ENCODE assay signal across 20 cellular contexts in the genomic region with DNA sequence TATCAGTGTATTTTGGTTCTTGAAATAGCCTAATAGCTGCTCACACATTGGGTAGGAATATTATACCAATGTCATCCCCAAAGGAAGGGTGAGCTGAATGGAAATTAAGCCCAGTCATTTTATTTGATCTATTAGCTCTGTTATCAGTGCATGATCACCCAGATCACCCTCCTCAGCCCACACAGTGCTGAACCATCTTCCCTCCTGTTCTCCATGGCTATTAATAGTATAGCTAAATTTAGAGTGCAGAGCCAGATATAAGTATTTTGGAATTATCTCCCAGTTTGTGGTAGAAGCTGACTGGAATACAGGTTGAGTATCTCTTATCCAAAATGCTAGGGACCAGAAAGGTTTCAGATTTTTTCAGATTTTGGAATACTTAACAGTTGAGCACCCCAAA. TPM values are rescaled to one million over a fixed set of nuclear protein-coding genes. Genes with fewer than 3 reads are reported as not detected.
A peak's percentile ranks its signal among the peaks of the same experiment; 100 is the strongest.
DNase-seq lines count a peak whose midpoint lies in the region; ATAC-seq, FAIRE-seq and TF ChIP-seq lines count a peak whose summit lies in the region.
"Had no signal": no experiment of that assay in that cellular context is flagged by ENCODE, and none has a peak within 500 bp of the region (broad histone marks: within the 10 kb centered on the region; RNA-seq: fewer than 3 reads in every experiment).

No MANE protein-coding gene starts in this region.

- H3K4me2 ChIP-seq in astrocyte (ENCODE audit: low read length) = peak overlapping the region; percentile 24
- H3K4me2 ChIP-seq: KMS-11 had no signal

- no peak overlapping the region for H3K4me3 ChIP-seq in astrocyte (ENCODE audit: insufficient read depth, low read depth, low read length)

- no peaks in the 10 kb centered on the region for H3K9me3 ChIP-seq in astrocyte (ENCODE audit: insufficient read depth, low read depth, low read length)

- peaks cover 18% of the 10 kb centered on the region for H3K36me3 ChIP-seq in astrocyte (ENCODE audit: insufficient read depth, low read length)

- no peaks in the 10 kb centered on the region for H3K79me2 ChIP-seq in astrocyte (ENCODE audit: insufficient read depth, low read length)

- H3K4me1 ChIP-seq in astrocyte (ENCODE audit: insufficient read depth, low read length) = peaks cover 16% of the 10 kb centered on the region

- TF ChIP-seq CTCF in astrocyte (IDR thresholded peaks at IDR 0.05; ENCODE audit: insufficient read depth, low read depth, low read length) = no peak

- H3K27ac Mint-ChIP-seq in activated T-cell treated with anti-CD3 and anti-CD28 coated beads, Interleukin-2, amount 50 U/mL, for 24 hours = peak overlapping the region; percentile 11
- no peak overlapping the region for H3K27ac Mint-ChIP-seq in activated T-cell treated with anti-CD3 and anti-CD28 coated beads, Interleukin-2, amount 50 U/mL, for 72 hours
- H3K27ac Mint-ChIP-seq in astrocyte (ENCODE audit: unreplicated experiment) = no peak overlapping the region

- H3K4me3 Mint-ChIP-seq in activated T-cell treated with anti-CD3 and anti-CD28 coated beads, Interleukin-2, amount 50 U/mL, for 24 hours = no peak overlapping the region
- no peak overlapping the region for H3K4me3 Mint-ChIP-seq in activated T-cell treated with anti-CD3 and anti-CD28 coated beads, Interleukin-2, amount 50 U/mL, for 72 hours
- H3K4me3 Mint-ChIP-seq in astrocyte (ENCODE audit: unreplicated experiment) = no peak overlapping the region

- H3K4me1 Mint-ChIP-seq in activated T-cell treated with anti-CD3 and anti-CD28 coated beads, Interleukin-2, amount 50 U/mL, for 24 hours (ENCODE audit: low read depth) = peaks cover 10% of the 10 kb centered on the region
- peaks cover 4% of the 10 kb centered on the region for H3K4me1 Mint-ChIP-seq in activated T-cell treated with anti-CD3 and anti-CD28 coated beads, Interleukin-2, amount 50 U/mL, for 72 hours (ENCODE audit: low read depth)
- H3K4me1 Mint-ChIP-seq in astrocyte (ENCODE audit: low read depth, unreplicated experiment) = peaks cover 12% of the 10 kb centered on the region

- H3K27me3 ChIP-seq in astrocyte (ENCODE audit: insufficient read depth, low read length) = no peaks in the 10 kb centered on the region

- H2AFZ ChIP-seq in astrocyte (ENCODE audit: low read depth, low read length) = no peak overlapping the region

- H3K36me3 Mint-ChIP-seq in activated T-cell treated with anti-CD3 and anti-CD28 coated beads, Interleukin-2, amount 50 U/mL, for 24 hours (ENCODE audit: low read depth) = peaks cover 91% of the 10 kb centered on the region
- H3K36me3 Mint-ChIP-seq in activated T-cell treated with anti-CD3 and anti-CD28 coated beads, Interleukin-2, amount 50 U/mL, for 72 hours (ENCODE audit: insufficient read depth in 2 of 2) = peaks cover 5 to 34% of the 10 kb centered on the region in 2 donors
- H3K36me3 Mint-ChIP-seq in astrocyte (ENCODE audit: low read depth, unreplicated experiment) = peaks cover 13% of the 10 kb centered on the region

- FAIRE-seq in astrocyte (lab: Jason Lieb, UNC) = no peak
- FAIRE-seq: GM12891 had no signal

- no peak overlapping the region for H3K27ac ChIP-seq in astrocyte (ENCODE audit: low read depth, low read length)
- H3K27ac ChIP-seq: KMS-11 had no signal

- H3K9ac ChIP-seq in astrocyte (ENCODE audit: low read length) = no peak overlapping the region
- H3K9ac ChIP-seq: KMS-11 had no signal

- intact Hi-C loops in left ventricle myocardium superior (cut with micrococcal nuclease) = no loop called here

- peaks cover 39% of the 10 kb centered on the region for H4K20me1 ChIP-seq in astrocyte (ENCODE audit: insufficient read depth, low read length)

- DNase-seq in activated T-cell treated with anti-CD3 and anti-CD28 coated beads, Interleukin-2, amount 50 U/mL, for 24 hours = no peak
- no peak for DNase-seq in activated T-cell treated with anti-CD3 and anti-CD28 coated beads, Interleukin-2, amount 50 U/mL, for 72 hours
- DNase-seq in astrocyte (ENCODE audit: low read depth) = no peak
- DNase-seq in left ventricle myocardium superior = no peak
- DNase-seq in putamen (ENCODE audit: low spot score) = peak; percentile 26
- no peak for DNase-seq in SIG-M5 (lab: John Stamatoyannopoulos, UW)
- DNase-seq in retina = no peak
- DNase-seq: 8988T, DMS53, MV-4-11, NCI-H1417, NCI-H1930, NCI-H226, NCI-H524, NCI-H82, OCI-M1 had no signal

- no peaks in the 10 kb centered on the region for H3K27me3 Mint-ChIP-seq in activated T-cell treated with anti-CD3 and anti-CD28 coated beads, Interleukin-2, amount 50 U/mL, for 24 hours
- no peaks in the 10 kb centered on the region for H3K27me3 Mint-ChIP-seq in activated T-cell treated with anti-CD3 and anti-CD28 coated beads, Interleukin-2, amount 50 U/mL, for 72 hours (ENCODE audit: low read depth)
- no peaks in the 10 kb centered on the region for H3K27me3 Mint-ChIP-seq in astrocyte (ENCODE audit: low read depth, unreplicated experiment)

- no peak for ATAC-seq in activated T-cell treated with anti-CD3 and anti-CD28 coated beads, Interleukin-2, amount 50 U/mL, for 72 hours (replicated peaks in 1 of 2)
- peak; percentile 69 for ATAC-seq in left ventricle myocardium superior
- ATAC-seq in HG03442 (IDR thresholded peaks at IDR 0.05; ENCODE audit: unreplicated experiment) = no peak

- H3K9me3 Mint-ChIP-seq in activated T-cell treated with anti-CD3 and anti-CD28 coated beads, Interleukin-2, amount 50 U/mL, for 24 hours = no peaks in the 10 kb centered on the region
- no peaks in the 10 kb centered on the region for H3K9me3 Mint-ChIP-seq in activated T-cell treated with anti-CD3 and anti-CD28 coated beads, Interleukin-2, amount 50 U/mL, for 72 hours
- H3K9me3 Mint-ChIP-seq in astrocyte (ENCODE audit: unreplicated experiment) = no peaks in the 10 kb centered on the region

RNA-seq across cellular contexts. Expression of a gene that starts 45.4 kb away (rescaled TPM):
- 10 to 100 TPM; 48.5 to 58.9 TPM for total RNA-seq in activated T-cell treated with anti-CD3 and anti-CD28 coated beads, Interleukin-2, amount 50 U/mL, for 72 hours
- total RNA-seq in astrocyte (54.8 and 56.7 TPM in 2 replicates), left ventricle myocardium superior (21.9 TPM)

RNA-seq across cellular contexts. Expression of a gene that starts 45.6 kb away (rescaled TPM):
- under 1 TPM; 0.25 to 0.48 TPM for total RNA-seq in activated T-cell treated with anti-CD3 and anti-CD28 coated beads, Interleukin-2, amount 50 U/mL, for 72 hours
- total RNA-seq in astrocyte (0.09 and 0.14 TPM in 2 replicates), left ventricle myocardium superior (0.15 TPM)
- total RNA-seq: H4 had no signal

RNA-seq across cellular contexts. Expression of a gene that starts 59.1 kb away (rescaled TPM):
- total RNA-seq in activated T-cell treated with anti-CD3 and anti-CD28 coated beads, Interleukin-2, amount 50 U/mL, for 72 hours = 10 to 100 TPM; 30.7 to 34.4 TPM
- total RNA-seq in astrocyte = 53.9 and 54.1 TPM in 2 replicates
- total RNA-seq in left ventricle myocardium superior = 19.4 TPM
